1 cellular context compared by ENCODE assay signal in genomic region chr16:75821117-75821516, GRCh38.
TF ChIP-seq lines count a peak whose summit lies in the region.

No MANE protein-coding gene starts in this region.

TF ChIP-seq in HCT116, 20 proteins besides CTCF, POLR2A, EP300 and RAD21 (continued from another document):
- TF ChIP-seq, protein P1, sequence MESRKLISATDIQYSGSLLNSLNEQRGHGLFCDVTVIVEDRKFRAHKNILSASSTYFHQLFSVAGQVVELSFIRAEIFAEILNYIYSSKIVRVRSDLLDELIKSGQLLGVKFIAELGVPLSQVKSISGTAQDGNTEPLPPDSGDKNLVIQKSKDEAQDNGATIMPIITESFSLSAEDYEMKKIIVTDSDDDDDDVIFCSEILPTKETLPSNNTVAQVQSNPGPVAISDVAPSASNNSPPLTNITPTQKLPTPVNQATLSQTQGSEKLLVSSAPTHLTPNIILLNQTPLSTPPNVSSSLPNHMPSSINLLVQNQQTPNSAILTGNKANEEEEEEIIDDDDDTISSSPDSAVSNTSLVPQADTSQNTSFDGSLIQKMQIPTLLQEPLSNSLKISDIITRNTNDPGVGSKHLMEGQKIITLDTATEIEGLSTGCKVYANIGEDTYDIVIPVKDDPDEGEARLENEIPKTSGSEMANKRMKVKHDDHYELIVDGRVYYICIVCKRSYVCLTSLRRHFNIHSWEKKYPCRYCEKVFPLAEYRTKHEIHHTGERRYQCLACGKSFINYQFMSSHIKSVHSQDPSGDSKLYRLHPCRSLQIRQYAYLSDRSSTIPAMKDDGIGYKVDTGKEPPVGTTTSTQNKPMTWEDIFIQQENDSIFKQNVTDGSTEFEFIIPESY (IDR thresholded peaks at IDR 0.05; ENCODE audit: extremely low read depth, insufficient replicate concordance, low read length): no peak
- TF ChIP-seq, protein P2, sequence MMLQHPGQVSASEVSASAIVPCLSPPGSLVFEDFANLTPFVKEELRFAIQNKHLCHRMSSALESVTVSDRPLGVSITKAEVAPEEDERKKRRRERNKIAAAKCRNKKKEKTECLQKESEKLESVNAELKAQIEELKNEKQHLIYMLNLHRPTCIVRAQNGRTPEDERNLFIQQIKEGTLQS (IDR thresholded peaks at IDR 0.05): no peak
- no peak for TF ChIP-seq YY1 (IDR thresholded peaks at IDR 0.05; ENCODE audit: extremely low read depth, insufficient replicate concordance, low read depth, low read length)
- no peak for TF ChIP-seq CBX3 (IDR thresholded peaks at IDR 0.05; ENCODE audit: low read depth)
- TF ChIP-seq SIN3A (IDR thresholded peaks at IDR 0.05; ENCODE audit: low read depth): no peak
- no peak for TF ChIP-seq CEBPB (IDR thresholded peaks at IDR 0.05; ENCODE audit: low read depth)
- no peak for TF ChIP-seq SRF (IDR thresholded peaks at IDR 0.05; ENCODE audit: low read depth)
- TF ChIP-seq POLR2AphosphoS5 (IDR thresholded peaks at IDR 0.05; ENCODE audit: low read depth, low read length): no peak
- TF ChIP-seq EGR1 (IDR thresholded peaks at IDR 0.05; ENCODE audit: low read depth): no peak
- no peak for TF ChIP-seq ZFX (IDR thresholded peaks at IDR 0.05)
- TF ChIP-seq EZH2 (IDR thresholded peaks at IDR 0.05): no peak
- no peak for TF ChIP-seq ZNF274 (IDR thresholded peaks at IDR 0.05; ENCODE audit: low read depth, low read length)
